ENCODE assay signal across 9 cellular contexts in genomic region chr13:112859817-112860190, GRCh38.
A peak's percentile ranks its signal among the peaks of the same experiment; 100 is the strongest.
DNase-seq lines count a peak whose midpoint lies in the region; ATAC-seq and TF ChIP-seq lines count a peak whose summit lies in the region.
"Had no signal": no experiment of that assay in that cellular context is flagged by ENCODE, and none has a peak within 500 bp of the region (broad histone marks: within the 10 kb centered on the region; RNA-seq: fewer than 3 reads in every experiment).

No MANE protein-coding gene starts in this region.

- H3K4me3 Mint-ChIP-seq in stimulated activated naive CD8-positive, alpha-beta T cell treated with anti-CD3 and anti-CD28 coated beads, Interleukin-15, amount 100 ng/mL, for 72 hours, result no peak overlapping the region

- ATAC-seq in Right ventricle myocardium superior (ENCODE audit: poor library complexity), result peak; percentile 27
- no peak for ATAC-seq in stimulated activated naive CD8-positive, alpha-beta T cell treated with anti-CD3 and anti-CD28 coated beads, Interleukin-15, amount 100 ng/mL, for 72 hours

- H3K9me3 Mint-ChIP-seq in stimulated activated naive CD8-positive, alpha-beta T cell treated with anti-CD3 and anti-CD28 coated beads, Interleukin-15, amount 100 ng/mL, for 72 hours, result no peaks in the 10 kb centered on the region

- no peaks in the 10 kb centered on the region for H3K27me3 Mint-ChIP-seq in stimulated activated naive CD8-positive, alpha-beta T cell treated with anti-CD3 and anti-CD28 coated beads, Interleukin-15, amount 100 ng/mL, for 72 hours

- H3K4me1 Mint-ChIP-seq in stimulated activated naive CD8-positive, alpha-beta T cell treated with anti-CD3 and anti-CD28 coated beads, Interleukin-15, amount 100 ng/mL, for 72 hours, result no peaks in the 10 kb centered on the region

- H3K27ac Mint-ChIP-seq in stimulated activated naive CD8-positive, alpha-beta T cell treated with anti-CD3 and anti-CD28 coated beads, Interleukin-15, amount 100 ng/mL, for 72 hours, result no peak overlapping the region

- DNase-seq in Right ventricle myocardium superior (no peak), cardiac septum (ENCODE audit: low spot score) (no peak), HK-2 (ENCODE audit: unreplicated experiment) (peak; percentile 34), fibroblast of mammary gland (ENCODE audit: low read depth) (peak; percentile 70), ureter (ENCODE audit: low spot score) (peak; percentile 70), NCI-H2081 (lab: John Stamatoyannopoulos, UW) (no peak), AML-193 (lab: John Stamatoyannopoulos, UW) (no peak)
- no peak for DNase-seq in stimulated activated naive CD8-positive, alpha-beta T cell treated with anti-CD3 and anti-CD28 coated beads, Interleukin-15, amount 100 ng/mL, for 72 hours

- H3K4me3 ChIP-seq in fibroblast of mammary gland (ENCODE audit: control insufficient read depth, low read depth, low read length), result no peak overlapping the region
- H3K4me3 ChIP-seq: skin epidermis had no signal

- intact Hi-C loops in Right ventricle myocardium superior (cut with DNase I) (no loop called here), cardiac septum (cut with DNase I) (no loop called here)

- TF ChIP-seq CTCF in fibroblast of mammary gland (conservative IDR thresholded peaks at IDR 0.05; ENCODE audit: control insufficient read depth, insufficient read depth, low read depth, low read length), result no peak

Comparison
In these comparisons a context has a peak if more than half of its experiments do, and no peak if none do; other contexts are left out.
1. DNase-seq: peak in HK-2 (single experiment), fibroblast of mammary gland (single experiment) and ureter (single experiment); none in Right ventricle myocardium superior (single experiment), cardiac septum (single experiment), NCI-H2081 (0 of 2), AML-193 (0 of 2) and stimulated activated naive CD8-positive, alpha-beta T cell treated with anti-CD3 and anti-CD28 coated beads, Interleukin-15, amount 100 ng/mL, for 72 hours (0 of 2).